In the genomic region with DNA sequence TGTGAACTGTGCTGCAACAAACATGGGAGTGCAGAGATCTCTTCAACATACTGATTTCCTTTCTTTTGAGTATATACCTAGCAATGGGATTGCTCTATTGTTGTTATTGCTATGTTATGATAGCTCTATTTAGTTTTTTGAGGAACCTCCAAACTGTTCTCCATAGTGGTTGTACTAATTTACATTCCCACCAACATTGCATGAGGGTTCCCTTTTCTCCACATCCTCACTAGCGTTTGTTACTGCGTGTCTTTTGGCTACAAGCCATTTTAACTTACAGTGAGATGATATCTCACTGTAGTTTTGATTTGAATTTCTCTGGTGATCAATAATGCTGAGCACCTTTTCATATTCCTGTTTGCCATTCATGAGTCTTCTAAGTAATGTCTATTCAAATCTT, we compare ENCODE assay signal across 1 cellular context.
TF ChIP-seq lines count a peak whose summit lies in the region.

No MANE protein-coding gene starts in this region.

TF ChIP-seq in HepG2, 621 proteins besides CTCF, POLR2A, EP300 and RAD21 (continued from another document):
- TF ChIP-seq, protein P1, sequence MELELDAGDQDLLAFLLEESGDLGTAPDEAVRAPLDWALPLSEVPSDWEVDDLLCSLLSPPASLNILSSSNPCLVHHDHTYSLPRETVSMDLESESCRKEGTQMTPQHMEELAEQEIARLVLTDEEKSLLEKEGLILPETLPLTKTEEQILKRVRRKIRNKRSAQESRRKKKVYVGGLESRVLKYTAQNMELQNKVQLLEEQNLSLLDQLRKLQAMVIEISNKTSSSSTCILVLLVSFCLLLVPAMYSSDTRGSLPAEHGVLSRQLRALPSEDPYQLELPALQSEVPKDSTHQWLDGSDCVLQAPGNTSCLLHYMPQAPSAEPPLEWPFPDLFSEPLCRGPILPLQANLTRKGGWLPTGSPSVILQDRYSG (CRISPR knock-in tag; IDR thresholded peaks at IDR 0.05): no peak
- TF ChIP-seq ZNF629 (CRISPR knock-in tag; conservative IDR thresholded peaks at IDR 0.05) (no peak), ZNF839 (CRISPR knock-in tag; IDR thresholded peaks at IDR 0.05; ENCODE audit: borderline replicate concordance) (no peak), ZIK1 (CRISPR knock-in tag; IDR thresholded peaks at IDR 0.05; ENCODE audit: borderline replicate concordance, low read depth) (no peak), ZNF431 (CRISPR knock-in tag; IDR thresholded peaks at IDR 0.05; ENCODE audit: borderline replicate concordance, low read depth) (no peak), ZNF3 (CRISPR knock-in tag; IDR thresholded peaks at IDR 0.05) (no peak), NR2F1 (CRISPR knock-in tag; IDR thresholded peaks at IDR 0.05) (no peak)
- TF ChIP-seq, protein P2, sequence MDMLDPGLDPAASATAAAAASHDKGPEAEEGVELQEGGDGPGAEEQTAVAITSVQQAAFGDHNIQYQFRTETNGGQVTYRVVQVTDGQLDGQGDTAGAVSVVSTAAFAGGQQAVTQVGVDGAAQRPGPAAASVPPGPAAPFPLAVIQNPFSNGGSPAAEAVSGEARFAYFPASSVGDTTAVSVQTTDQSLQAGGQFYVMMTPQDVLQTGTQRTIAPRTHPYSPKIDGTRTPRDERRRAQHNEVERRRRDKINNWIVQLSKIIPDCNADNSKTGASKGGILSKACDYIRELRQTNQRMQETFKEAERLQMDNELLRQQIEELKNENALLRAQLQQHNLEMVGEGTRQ (IDR thresholded peaks at IDR 0.05; ENCODE audit: low read depth, low read length): no peak
- TF ChIP-seq, protein P2 (CRISPR knock-in tag; IDR thresholded peaks at IDR 0.05; ENCODE audit: borderline replicate concordance): no peak
- TF ChIP-seq, protein P3, sequence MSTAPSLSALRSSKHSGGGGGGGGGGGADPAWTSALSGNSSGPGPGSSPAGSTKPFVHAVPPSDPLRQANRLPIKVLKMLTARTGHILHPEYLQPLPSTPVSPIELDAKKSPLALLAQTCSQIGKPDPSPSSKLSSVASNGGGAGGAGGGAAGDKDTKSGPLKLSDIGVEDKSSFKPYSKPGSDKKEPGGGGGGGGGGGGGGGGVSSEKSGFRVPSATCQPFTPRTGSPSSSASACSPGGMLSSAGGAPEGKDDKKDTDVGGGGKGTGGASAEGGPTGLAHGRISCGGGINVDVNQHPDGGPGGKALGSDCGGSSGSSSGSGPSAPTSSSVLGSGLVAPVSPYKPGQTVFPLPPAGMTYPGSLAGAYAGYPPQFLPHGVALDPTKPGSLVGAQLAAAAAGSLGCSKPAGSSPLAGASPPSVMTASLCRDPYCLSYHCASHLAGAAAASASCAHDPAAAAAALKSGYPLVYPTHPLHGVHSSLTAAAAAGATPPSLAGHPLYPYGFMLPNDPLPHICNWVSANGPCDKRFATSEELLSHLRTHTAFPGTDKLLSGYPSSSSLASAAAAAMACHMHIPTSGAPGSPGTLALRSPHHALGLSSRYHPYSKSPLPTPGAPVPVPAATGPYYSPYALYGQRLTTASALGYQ (CRISPR knock-in tag; IDR thresholded peaks at IDR 0.05): no peak
